In the genomic region with DNA sequence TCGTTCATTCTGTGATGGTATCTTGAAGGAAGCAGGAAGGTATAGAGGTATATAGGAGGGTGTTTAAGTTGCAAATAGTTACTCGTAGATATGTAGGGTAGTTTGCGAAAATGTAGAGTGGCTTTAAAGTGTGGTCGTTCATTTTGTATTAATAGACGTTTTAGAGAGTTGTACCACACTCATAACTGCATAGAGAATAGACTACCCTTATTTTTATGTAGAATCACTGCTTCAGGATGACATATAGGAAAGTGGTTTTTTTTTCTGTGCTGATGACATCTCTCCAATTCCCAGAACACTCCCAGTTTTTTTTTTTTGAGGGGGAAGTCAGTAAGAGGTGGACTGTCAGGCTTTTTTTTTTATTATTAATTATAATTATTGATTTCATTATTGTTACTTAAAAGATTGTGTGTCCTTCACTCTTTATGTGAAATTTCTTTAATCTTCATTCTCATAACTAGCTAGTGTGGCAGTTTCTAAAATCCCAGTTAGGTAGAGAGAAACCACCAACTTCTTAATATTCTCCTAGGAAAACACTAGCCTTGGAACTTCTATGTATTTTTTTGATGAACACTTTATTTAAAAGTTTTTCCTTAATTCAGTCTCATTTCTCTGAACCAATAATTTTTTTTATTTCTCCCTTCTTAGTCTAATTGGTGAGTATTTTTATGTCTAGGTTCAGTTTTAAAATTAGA, we compare ENCODE assay signal across 8 cellular contexts. TPM values are rescaled to one million over a fixed set of nuclear protein-coding genes. Genes with fewer than 3 reads are reported as not detected.
A peak's percentile ranks its signal among the peaks of the same experiment; 100 is the strongest.
DNase-seq lines count a peak whose midpoint lies in the region; ATAC-seq, FAIRE-seq and TF ChIP-seq lines count a peak whose summit lies in the region.

No MANE protein-coding gene starts in this region.

- H3K36me3 ChIP-seq in keratinocyte (ENCODE audit: control insufficient read depth in 2 of 2, extremely low read depth in 1 of 2, insufficient read depth in 2 of 2, low read length in 2 of 2) (peaks cover 0 to 2% of the 10 kb centered on the region in 2 experiments), testis (ENCODE audit: low read depth, missing control alignments) (no peaks in the 10 kb centered on the region)

- no peak for FAIRE-seq in keratinocyte (lab: Jason Lieb, UNC)

- no peak for TF ChIP-seq CTCF in keratinocyte (optimal IDR thresholded peaks at IDR 0.05 in 1 of 3, IDR thresholded peaks at IDR 0.05 in 1 of 3, conservative IDR thresholded peaks at IDR 0.05 in 1 of 3; ENCODE audit: extremely low read depth in 1 of 3, insufficient read depth in 2 of 3, low read length in 3 of 3)
- TF ChIP-seq CTCF in testis (IDR thresholded peaks at IDR 0.05) = no peak

- H3K9me3 ChIP-seq in keratinocyte (ENCODE audit: control insufficient read depth, low read depth, low read length) (no peaks in the 10 kb centered on the region), testis (no peaks in the 10 kb centered on the region)

- intact Hi-C loops in activated CD4-positive, alpha-beta T cell treated with anti-CD3 and anti-CD28 coated beads, Interleukin-2, amount 10 ng/mL, durations not matched to agents 24 days and 14 days (cut with micrococcal nuclease) = loop anchor here (2.0 kb wide), 1 partner anchor 87 kb away; no protein-coding TSS in a partner anchor
- intact Hi-C loops in testis (cut with DNase I; ENCODE audit: low total_unique reads) = loop anchor here (10.0 kb wide), 1 partner anchor 137 kb away; a partner anchor contains a TSS

- peak overlapping the region; percentile 88 for H3K9ac ChIP-seq in keratinocyte (ENCODE audit: control insufficient read depth, extremely low read depth, insufficient read depth, low read length)

- H3K27ac Mint-ChIP-seq in activated CD4-positive, alpha-beta T cell treated with anti-CD3 and anti-CD28 coated beads, Interleukin-2, amount 10 ng/mL, durations not matched to agents 24 days and 14 days = peak overlapping the region; percentile 98
- H3K27ac Mint-ChIP-seq in activated naive CD8-positive, alpha-beta T cell treated with anti-CD3 and anti-CD28 coated beads, Interleukin-2, amount 10 ng/mL, durations not matched to agents 7 days and 5 days = peak overlapping the region; percentile 88

- 3 to 5% methylated on average over 5 of the region's 5 CpGs for WGBS in testis, 2 donors

- peaks cover 70% of the 10 kb centered on the region for H3K79me2 ChIP-seq in keratinocyte (ENCODE audit: control insufficient read depth, insufficient read depth, low read length)

- ATAC-seq in activated naive CD8-positive, alpha-beta T cell treated with anti-CD3 and anti-CD28 coated beads, Interleukin-2, amount 10 ng/mL, durations not matched to agents 7 days and 5 days (ENCODE audit: low read depth) = no peak
- ATAC-seq in HG03135 (IDR thresholded peaks at IDR 0.05; ENCODE audit: unreplicated experiment) (no peak), GM18498 (IDR thresholded peaks at IDR 0.05; ENCODE audit: unreplicated experiment) (no peak)

- no peak for DNase-seq in activated CD4-positive, alpha-beta T cell treated with anti-CD3 and anti-CD28 coated beads, Interleukin-2, amount 10 ng/mL, durations not matched to agents 24 days and 14 days
- no peak for DNase-seq in activated CD4-positive, alpha-beta T cell treated with anti-CD3 and anti-CD28 coated beads for 1 hour
- DNase-seq in activated naive CD8-positive, alpha-beta T cell treated with anti-CD3 and anti-CD28 coated beads, Interleukin-2, amount 10 ng/mL, durations not matched to agents 7 days and 5 days = no peak
- DNase-seq in keratinocyte (ENCODE audit: low read depth, low spot score) = no peak
- DNase-seq in testis = no peak
- DNase-seq in NCI-H146 treated with DMSO at 0.1 percent for 48 hours (lab: John Stamatoyannopoulos, UW; ENCODE audit: unreplicated experiment) = no peak

- H3K27ac ChIP-seq in keratinocyte (ENCODE audit: control insufficient read depth, insufficient read depth, low read length) (peak overlapping the region; percentile 93), testis (peak overlapping the region; percentile 84 to 94)

- dilution Hi-C loops in keratinocyte (cut with MboI; ENCODE audit: extremely low pct_ligation_motif_present, low sequenced_read_pairs) = no loop called here

- no peak overlapping the region for H2AFZ ChIP-seq in keratinocyte (ENCODE audit: control insufficient read depth, low read length)

- H3K4me3 ChIP-seq in keratinocyte (ENCODE audit: control insufficient read depth in 2 of 3, extremely low read depth in 1 of 3, insufficient read depth in 2 of 3, low read depth in 1 of 3, low read length in 3 of 3) (peak overlapping the region; percentile 84 to 93 (median 84)), testis (peak overlapping the region; percentile 81 to 94)

- H3K27me3 ChIP-seq in keratinocyte (ENCODE audit: control insufficient read depth, extremely low read depth, insufficient read depth, low read length) (no peaks in the 10 kb centered on the region), testis (no peaks in the 10 kb centered on the region)

- H3K4me2 ChIP-seq in keratinocyte (ENCODE audit: control insufficient read depth, extremely low read depth, insufficient read depth, low read depth, low read length) = peak overlapping the region; percentile 54

- no peaks in the 10 kb centered on the region for H3K9me3 Mint-ChIP-seq in activated CD4-positive, alpha-beta T cell treated with anti-CD3 and anti-CD28 coated beads, Interleukin-2, amount 10 ng/mL, durations not matched to agents 24 days and 14 days
- H3K9me3 Mint-ChIP-seq in activated naive CD8-positive, alpha-beta T cell treated with anti-CD3 and anti-CD28 coated beads, Interleukin-2, amount 10 ng/mL, durations not matched to agents 7 days and 5 days = no peaks in the 10 kb centered on the region

- H3K27me3 Mint-ChIP-seq in activated CD4-positive, alpha-beta T cell treated with anti-CD3 and anti-CD28 coated beads, Interleukin-2, amount 10 ng/mL, durations not matched to agents 24 days and 14 days = no peaks in the 10 kb centered on the region
- no peaks in the 10 kb centered on the region for H3K27me3 Mint-ChIP-seq in activated naive CD8-positive, alpha-beta T cell treated with anti-CD3 and anti-CD28 coated beads, Interleukin-2, amount 10 ng/mL, durations not matched to agents 7 days and 5 days

- H3K36me3 Mint-ChIP-seq in activated CD4-positive, alpha-beta T cell treated with anti-CD3 and anti-CD28 coated beads, Interleukin-2, amount 10 ng/mL, durations not matched to agents 24 days and 14 days (ENCODE audit: low read depth) = peaks cover 54% of the 10 kb centered on the region
- H3K36me3 Mint-ChIP-seq in activated naive CD8-positive, alpha-beta T cell treated with anti-CD3 and anti-CD28 coated beads, Interleukin-2, amount 10 ng/mL, durations not matched to agents 7 days and 5 days = peaks cover 49% of the 10 kb centered on the region

- peaks cover 3% of the 10 kb centered on the region for H3K9me1 ChIP-seq in keratinocyte (ENCODE audit: control insufficient read depth, extremely low read depth, insufficient read depth, low read length)

- no peak for TF ChIP-seq POLR2A in testis (IDR thresholded peaks at IDR 0.05)

- peaks cover 71% of the 10 kb centered on the region for H3K4me1 Mint-ChIP-seq in activated CD4-positive, alpha-beta T cell treated with anti-CD3 and anti-CD28 coated beads, Interleukin-2, amount 10 ng/mL, durations not matched to agents 24 days and 14 days
- H3K4me1 Mint-ChIP-seq in activated naive CD8-positive, alpha-beta T cell treated with anti-CD3 and anti-CD28 coated beads, Interleukin-2, amount 10 ng/mL, durations not matched to agents 7 days and 5 days = peaks cover 66% of the 10 kb centered on the region

- peak overlapping the region; percentile 94 for H3K4me3 Mint-ChIP-seq in activated CD4-positive, alpha-beta T cell treated with anti-CD3 and anti-CD28 coated beads, Interleukin-2, amount 10 ng/mL, durations not matched to agents 24 days and 14 days
- H3K4me3 Mint-ChIP-seq in activated naive CD8-positive, alpha-beta T cell treated with anti-CD3 and anti-CD28 coated beads, Interleukin-2, amount 10 ng/mL, durations not matched to agents 7 days and 5 days = peak overlapping the region; percentile 97

- H3K4me1 ChIP-seq in keratinocyte (ENCODE audit: control insufficient read depth, extremely low read depth, insufficient read depth, low read length) = peaks cover 50% of the 10 kb centered on the region
- H3K4me1 ChIP-seq in testis = peaks cover 48% of the 10 kb centered on the region

- H4K20me1 ChIP-seq in keratinocyte (ENCODE audit: control insufficient read depth, extremely low read depth, insufficient read depth, low read length) = peaks cover 9% of the 10 kb centered on the region

- POLR2A ChIA-PET in activated naive CD8-positive, alpha-beta T cell treated with anti-CD3 and anti-CD28 coated beads, Interleukin-2, amount 10 ng/mL, durations not matched to agents 7 days and 5 days (lab: Charles Lee) = interaction anchor here (1.2 to 5.9 kb wide), 2 partner anchors 15 to 135 kb away, joined by 3 to 38 read pairs; a partner anchor contains a TSS

RNA-seq across cellular contexts. Expression of a gene that starts 1.5 kb away (rescaled TPM):
- 452 and 460 TPM in 2 replicates for total RNA-seq in activated CD4-positive, alpha-beta T cell treated with anti-CD3 and anti-CD28 coated beads, Interleukin-2, amount 10 ng/mL, durations not matched to agents 24 days and 14 days
- total RNA-seq in activated naive CD8-positive, alpha-beta T cell treated with anti-CD3 and anti-CD28 coated beads, Interleukin-2, amount 10 ng/mL, durations not matched to agents 7 days and 5 days = 100 to 1,000 TPM; 408 to 414 TPM
- polyA plus RNA-seq in keratinocyte = 230 to 340 TPM (median 232 TPM) in 3 replicates
- 221 TPM for polyA plus RNA-seq in keratinocyte (2011; ENCODE audit: low read depth)
- polyA plus RNA-seq in keratinocyte (2011; cell fraction: cytosol; rRNA removed) = 219 and 347 TPM in 2 replicates
- polyA plus RNA-seq in keratinocyte (2011; cell fraction: nucleus; rRNA removed) = 170 and 240 TPM in 2 replicates
- polyA plus RNA-seq in keratinocyte (2012; ENCODE audit: low replicate concordance) = 159 and 232 TPM in 2 replicates
- 103 to 389 TPM (median 268 TPM) in 3 replicates for polyA minus RNA-seq in keratinocyte
- 491 TPM for polyA minus RNA-seq in keratinocyte (2011; cell fraction: cytosol; rRNA and poly(A)+ RNA removed)
- 108 and 203 TPM in 2 replicates for polyA minus RNA-seq in keratinocyte (2011; cell fraction: nucleus; rRNA and poly(A)+ RNA removed)
- total RNA-seq in testis = 100 to 1,000 TPM; 106 to 114 TPM
- polyA plus RNA-seq in testis (ENCODE audit: insufficient read depth, low read depth, low replicate concordance) = 180 TPM
